In the genomic region with DNA sequence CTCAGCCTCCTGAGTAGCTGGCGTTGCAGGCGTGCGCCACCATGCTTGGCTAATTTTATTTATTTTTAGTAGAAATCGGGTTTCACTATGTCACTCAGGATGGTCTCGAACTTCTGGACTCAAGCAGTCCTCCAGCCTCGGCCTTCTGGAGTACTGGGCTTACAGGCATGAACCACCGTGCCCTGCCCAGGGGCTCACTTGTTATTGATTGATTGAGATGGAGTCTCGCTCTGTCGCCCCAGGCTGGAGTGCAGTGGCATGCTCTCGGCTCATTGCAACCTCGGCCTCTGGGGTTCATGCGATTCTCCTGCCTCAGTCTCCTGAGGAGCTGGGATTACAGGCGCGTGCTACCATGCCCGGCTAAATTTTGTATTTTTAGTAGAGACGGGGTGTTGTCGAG, we compare ENCODE assay signal across 8 cellular contexts. TPM values are rescaled to one million over a fixed set of nuclear protein-coding genes. Genes with fewer than 3 reads are reported as not detected.
DNase-seq lines count a peak whose midpoint lies in the region.

No MANE protein-coding gene starts in this region.

- H3K9me3 Mint-ChIP-seq in activated CD4-positive, alpha-beta T cell treated with anti-CD3 and anti-CD28 coated beads, Interleukin-2, amount 10 ng/mL, durations not matched to agents 24 days and 14 days = no peaks in the 10 kb centered on the region
- no peaks in the 10 kb centered on the region for H3K9me3 Mint-ChIP-seq in activated T-helper 1 cell treated with anti-CD3 and anti-CD28 coated beads, Interleukin-12 subunit alpha, Interleukin-12 subunit beta, Interleukin-2, Interleukin-4 antibody, amounts not matched to agents 30 ng/mL and 10 ng/mL and 1 ng/mL, durations not matched to agents 14 hours and 24 hours and 36 hours

- H3K36me3 ChIP-seq in iPS-18a (ENCODE audit: control insufficient read depth, low read depth, low read length) (no peaks in the 10 kb centered on the region), stomach smooth muscle (ENCODE audit: control insufficient read depth in 2 of 2, insufficient read depth in 2 of 2, low read length in 2 of 2) (no peaks in the 10 kb centered on the region)

- peaks cover 14% of the 10 kb centered on the region for H3K36me3 Mint-ChIP-seq in activated CD4-positive, alpha-beta T cell treated with anti-CD3 and anti-CD28 coated beads, Interleukin-2, amount 10 ng/mL, durations not matched to agents 24 days and 14 days (ENCODE audit: low read depth)
- H3K36me3 Mint-ChIP-seq in activated T-helper 1 cell treated with anti-CD3 and anti-CD28 coated beads, Interleukin-12 subunit alpha, Interleukin-12 subunit beta, Interleukin-2, Interleukin-4 antibody, amounts not matched to agents 30 ng/mL and 10 ng/mL and 1 ng/mL, durations not matched to agents 14 hours and 24 hours and 36 hours (ENCODE audit: low read depth) = peaks cover 21% of the 10 kb centered on the region

- DNase-seq in activated CD4-positive, alpha-beta T cell treated with anti-CD3 and anti-CD28 coated beads, Interleukin-2, amount 10 ng/mL, durations not matched to agents 24 days and 14 days = no peak
- no peak for DNase-seq in activated CD4-positive, alpha-beta T cell treated with anti-CD3 and anti-CD28 coated beads, Interleukin-2, amount 50 U/mL, for 4 hours
- no peak for DNase-seq in activated T-helper 1 cell treated with anti-CD3 and anti-CD28 coated beads, Interleukin-12 subunit alpha, Interleukin-12 subunit beta, Interleukin-2, Interleukin-4 antibody, amounts not matched to agents 30 ng/mL and 10 ng/mL and 1 ng/mL, durations not matched to agents 14 hours and 24 hours and 36 hours (ENCODE audit: low spot score)
- DNase-seq in COLO668 (lab: John Stamatoyannopoulos, UW; ENCODE audit: unreplicated experiment) (no peak), kidney tubule cell (ENCODE audit: low spot score) (no peak)
- DNase-seq in activated CD8-positive, alpha-beta memory T cell treated with anti-CD3 and anti-CD28 coated beads, Interleukin-2, amount 50 U/mL, for 48 hours = no peak

- H3K4me3 ChIP-seq in iPS-18a (ENCODE audit: low read length) (peak overlapping the region; percentile 96), stomach smooth muscle (ENCODE audit: low read length in 2 of 2) (peak overlapping the region; percentile 96 to 99)

- intact Hi-C loops in activated CD4-positive, alpha-beta T cell treated with anti-CD3 and anti-CD28 coated beads, Interleukin-2, amount 10 ng/mL, durations not matched to agents 24 days and 14 days (cut with micrococcal nuclease) = loop anchor here (2.0 to 10.0 kb wide), 5 partner anchors 27 to 1419 kb away; partner anchors contain the start of genes RAPGEF6, SHROOM1, SKP1 and UBE2B
- intact Hi-C loops in activated T-helper 1 cell treated with anti-CD3 and anti-CD28 coated beads, Interleukin-12 subunit alpha, Interleukin-12 subunit beta, Interleukin-2, Interleukin-4 antibody, amounts not matched to agents 30 ng/mL and 10 ng/mL and 1 ng/mL, durations not matched to agents 14 hours and 24 hours and 36 hours (cut with micrococcal nuclease) = loop anchor here (2.0 to 10.0 kb wide), 6 partner anchors 25 to 1685 kb away; partner anchors contain the start of genes C5orf15, CAMLG, PPP2CA and RAPGEF6

- peak overlapping the region; percentile 100 for H3K9ac ChIP-seq in iPS-18a (ENCODE audit: low read length)
- H3K9ac ChIP-seq in stomach smooth muscle (ENCODE audit: low read length in 2 of 2) = peak overlapping the region; percentile 98 to 99

- no peaks in the 10 kb centered on the region for H3K27me3 Mint-ChIP-seq in activated CD4-positive, alpha-beta T cell treated with anti-CD3 and anti-CD28 coated beads, Interleukin-2, amount 10 ng/mL, durations not matched to agents 24 days and 14 days
- no peaks in the 10 kb centered on the region for H3K27me3 Mint-ChIP-seq in activated T-helper 1 cell treated with anti-CD3 and anti-CD28 coated beads, Interleukin-12 subunit alpha, Interleukin-12 subunit beta, Interleukin-2, Interleukin-4 antibody, amounts not matched to agents 30 ng/mL and 10 ng/mL and 1 ng/mL, durations not matched to agents 14 hours and 24 hours and 36 hours (ENCODE audit: insufficient read depth)

- peak overlapping the region; percentile 89 for H3K4me3 Mint-ChIP-seq in activated CD4-positive, alpha-beta T cell treated with anti-CD3 and anti-CD28 coated beads, Interleukin-2, amount 10 ng/mL, durations not matched to agents 24 days and 14 days
- H3K4me3 Mint-ChIP-seq in activated T-helper 1 cell treated with anti-CD3 and anti-CD28 coated beads, Interleukin-12 subunit alpha, Interleukin-12 subunit beta, Interleukin-2, Interleukin-4 antibody, amounts not matched to agents 30 ng/mL and 10 ng/mL and 1 ng/mL, durations not matched to agents 14 hours and 24 hours and 36 hours = peak overlapping the region; percentile 96

- no peak overlapping the region for H3K27ac Mint-ChIP-seq in activated CD4-positive, alpha-beta T cell treated with anti-CD3 and anti-CD28 coated beads, Interleukin-2, amount 10 ng/mL, durations not matched to agents 24 days and 14 days
- H3K27ac Mint-ChIP-seq in activated T-helper 1 cell treated with anti-CD3 and anti-CD28 coated beads, Interleukin-12 subunit alpha, Interleukin-12 subunit beta, Interleukin-2, Interleukin-4 antibody, amounts not matched to agents 30 ng/mL and 10 ng/mL and 1 ng/mL, durations not matched to agents 14 hours and 24 hours and 36 hours = peak overlapping the region; percentile 100

- H3K4me1 ChIP-seq in iPS-18a (ENCODE audit: control insufficient read depth, low read depth, low read length) (peaks cover 16% of the 10 kb centered on the region), stomach smooth muscle (ENCODE audit: control insufficient read depth, insufficient read depth, low read length) (peaks cover 20% of the 10 kb centered on the region)

- H3K27ac ChIP-seq in iPS-18a (ENCODE audit: low read length) (no peak overlapping the region), stomach smooth muscle (ENCODE audit: low read length) (no peak overlapping the region)

- H3K4me1 Mint-ChIP-seq in activated CD4-positive, alpha-beta T cell treated with anti-CD3 and anti-CD28 coated beads, Interleukin-2, amount 10 ng/mL, durations not matched to agents 24 days and 14 days = peaks cover 34% of the 10 kb centered on the region
- H3K4me1 Mint-ChIP-seq in activated T-helper 1 cell treated with anti-CD3 and anti-CD28 coated beads, Interleukin-12 subunit alpha, Interleukin-12 subunit beta, Interleukin-2, Interleukin-4 antibody, amounts not matched to agents 30 ng/mL and 10 ng/mL and 1 ng/mL, durations not matched to agents 14 hours and 24 hours and 36 hours (ENCODE audit: low read depth) = peaks cover 51% of the 10 kb centered on the region

- H3K27me3 ChIP-seq in iPS-18a (ENCODE audit: control insufficient read depth, insufficient read depth, low read length) (no peaks in the 10 kb centered on the region), stomach smooth muscle (ENCODE audit: control insufficient read depth in 1 of 2, insufficient read depth in 2 of 2, low read length in 2 of 2) (no peaks in the 10 kb centered on the region)

- no peaks in the 10 kb centered on the region for H3K9me3 ChIP-seq in iPS-18a (ENCODE audit: control insufficient read depth, low read depth, low read length)
- H3K9me3 ChIP-seq in stomach smooth muscle (ENCODE audit: control insufficient read depth in 2 of 2, low read length in 2 of 2) = no peaks in the 10 kb centered on the region

RNA-seq across cellular contexts. Expression of gene HSPA4, which starts 1.6 kb away (rescaled TPM):
- total RNA-seq in activated CD4-positive, alpha-beta T cell treated with anti-CD3 and anti-CD28 coated beads, Interleukin-2, amount 10 ng/mL, durations not matched to agents 24 days and 14 days = 267 and 270 TPM in 2 replicates
- 244 and 247 TPM in 2 replicates for total RNA-seq in activated T-helper 1 cell treated with anti-CD3 and anti-CD28 coated beads, Interleukin-12 subunit alpha, Interleukin-12 subunit beta, Interleukin-2, Interleukin-4 antibody, amounts not matched to agents 30 ng/mL and 10 ng/mL and 1 ng/mL, durations not matched to agents 14 hours and 24 hours and 36 hours

RNA-seq across cellular contexts. Expression of gene ZCCHC10, which starts 27.1 kb away (rescaled TPM):
- 32.2 and 36.0 TPM in 2 replicates for total RNA-seq in activated CD4-positive, alpha-beta T cell treated with anti-CD3 and anti-CD28 coated beads, Interleukin-2, amount 10 ng/mL, durations not matched to agents 24 days and 14 days
- 37.6 and 41.7 TPM in 2 replicates for total RNA-seq in activated T-helper 1 cell treated with anti-CD3 and anti-CD28 coated beads, Interleukin-12 subunit alpha, Interleukin-12 subunit beta, Interleukin-2, Interleukin-4 antibody, amounts not matched to agents 30 ng/mL and 10 ng/mL and 1 ng/mL, durations not matched to agents 14 hours and 24 hours and 36 hours
